Comparison of ENCODE assay signal across 1 cellular context in the genomic region with DNA sequence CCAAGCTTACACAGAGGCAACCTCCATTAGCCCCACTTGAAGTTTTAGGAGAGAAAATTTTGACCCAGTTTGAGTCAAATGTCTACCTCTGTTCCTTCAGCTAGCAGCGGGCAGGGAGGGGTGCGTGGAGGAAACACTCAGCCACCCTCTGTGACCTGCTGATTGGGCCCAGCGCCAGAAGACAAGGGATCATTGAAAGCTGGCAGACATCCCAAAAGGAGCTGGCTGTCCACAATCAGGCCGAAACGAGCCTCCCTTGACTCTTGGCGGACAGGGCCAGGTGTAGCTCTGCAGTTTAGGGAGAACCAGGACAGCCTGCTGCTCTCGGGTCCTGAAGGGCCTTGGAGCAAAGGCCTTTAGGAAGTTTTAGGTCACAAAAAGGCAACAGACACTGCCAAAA.
TF ChIP-seq lines count a peak whose summit lies in the region.

No MANE protein-coding gene starts in this region.

TF ChIP-seq in GM23338, 12 proteins besides CTCF, POLR2A, EP300 and RAD21 (continued from another document):
- TF ChIP-seq, protein P1, sequence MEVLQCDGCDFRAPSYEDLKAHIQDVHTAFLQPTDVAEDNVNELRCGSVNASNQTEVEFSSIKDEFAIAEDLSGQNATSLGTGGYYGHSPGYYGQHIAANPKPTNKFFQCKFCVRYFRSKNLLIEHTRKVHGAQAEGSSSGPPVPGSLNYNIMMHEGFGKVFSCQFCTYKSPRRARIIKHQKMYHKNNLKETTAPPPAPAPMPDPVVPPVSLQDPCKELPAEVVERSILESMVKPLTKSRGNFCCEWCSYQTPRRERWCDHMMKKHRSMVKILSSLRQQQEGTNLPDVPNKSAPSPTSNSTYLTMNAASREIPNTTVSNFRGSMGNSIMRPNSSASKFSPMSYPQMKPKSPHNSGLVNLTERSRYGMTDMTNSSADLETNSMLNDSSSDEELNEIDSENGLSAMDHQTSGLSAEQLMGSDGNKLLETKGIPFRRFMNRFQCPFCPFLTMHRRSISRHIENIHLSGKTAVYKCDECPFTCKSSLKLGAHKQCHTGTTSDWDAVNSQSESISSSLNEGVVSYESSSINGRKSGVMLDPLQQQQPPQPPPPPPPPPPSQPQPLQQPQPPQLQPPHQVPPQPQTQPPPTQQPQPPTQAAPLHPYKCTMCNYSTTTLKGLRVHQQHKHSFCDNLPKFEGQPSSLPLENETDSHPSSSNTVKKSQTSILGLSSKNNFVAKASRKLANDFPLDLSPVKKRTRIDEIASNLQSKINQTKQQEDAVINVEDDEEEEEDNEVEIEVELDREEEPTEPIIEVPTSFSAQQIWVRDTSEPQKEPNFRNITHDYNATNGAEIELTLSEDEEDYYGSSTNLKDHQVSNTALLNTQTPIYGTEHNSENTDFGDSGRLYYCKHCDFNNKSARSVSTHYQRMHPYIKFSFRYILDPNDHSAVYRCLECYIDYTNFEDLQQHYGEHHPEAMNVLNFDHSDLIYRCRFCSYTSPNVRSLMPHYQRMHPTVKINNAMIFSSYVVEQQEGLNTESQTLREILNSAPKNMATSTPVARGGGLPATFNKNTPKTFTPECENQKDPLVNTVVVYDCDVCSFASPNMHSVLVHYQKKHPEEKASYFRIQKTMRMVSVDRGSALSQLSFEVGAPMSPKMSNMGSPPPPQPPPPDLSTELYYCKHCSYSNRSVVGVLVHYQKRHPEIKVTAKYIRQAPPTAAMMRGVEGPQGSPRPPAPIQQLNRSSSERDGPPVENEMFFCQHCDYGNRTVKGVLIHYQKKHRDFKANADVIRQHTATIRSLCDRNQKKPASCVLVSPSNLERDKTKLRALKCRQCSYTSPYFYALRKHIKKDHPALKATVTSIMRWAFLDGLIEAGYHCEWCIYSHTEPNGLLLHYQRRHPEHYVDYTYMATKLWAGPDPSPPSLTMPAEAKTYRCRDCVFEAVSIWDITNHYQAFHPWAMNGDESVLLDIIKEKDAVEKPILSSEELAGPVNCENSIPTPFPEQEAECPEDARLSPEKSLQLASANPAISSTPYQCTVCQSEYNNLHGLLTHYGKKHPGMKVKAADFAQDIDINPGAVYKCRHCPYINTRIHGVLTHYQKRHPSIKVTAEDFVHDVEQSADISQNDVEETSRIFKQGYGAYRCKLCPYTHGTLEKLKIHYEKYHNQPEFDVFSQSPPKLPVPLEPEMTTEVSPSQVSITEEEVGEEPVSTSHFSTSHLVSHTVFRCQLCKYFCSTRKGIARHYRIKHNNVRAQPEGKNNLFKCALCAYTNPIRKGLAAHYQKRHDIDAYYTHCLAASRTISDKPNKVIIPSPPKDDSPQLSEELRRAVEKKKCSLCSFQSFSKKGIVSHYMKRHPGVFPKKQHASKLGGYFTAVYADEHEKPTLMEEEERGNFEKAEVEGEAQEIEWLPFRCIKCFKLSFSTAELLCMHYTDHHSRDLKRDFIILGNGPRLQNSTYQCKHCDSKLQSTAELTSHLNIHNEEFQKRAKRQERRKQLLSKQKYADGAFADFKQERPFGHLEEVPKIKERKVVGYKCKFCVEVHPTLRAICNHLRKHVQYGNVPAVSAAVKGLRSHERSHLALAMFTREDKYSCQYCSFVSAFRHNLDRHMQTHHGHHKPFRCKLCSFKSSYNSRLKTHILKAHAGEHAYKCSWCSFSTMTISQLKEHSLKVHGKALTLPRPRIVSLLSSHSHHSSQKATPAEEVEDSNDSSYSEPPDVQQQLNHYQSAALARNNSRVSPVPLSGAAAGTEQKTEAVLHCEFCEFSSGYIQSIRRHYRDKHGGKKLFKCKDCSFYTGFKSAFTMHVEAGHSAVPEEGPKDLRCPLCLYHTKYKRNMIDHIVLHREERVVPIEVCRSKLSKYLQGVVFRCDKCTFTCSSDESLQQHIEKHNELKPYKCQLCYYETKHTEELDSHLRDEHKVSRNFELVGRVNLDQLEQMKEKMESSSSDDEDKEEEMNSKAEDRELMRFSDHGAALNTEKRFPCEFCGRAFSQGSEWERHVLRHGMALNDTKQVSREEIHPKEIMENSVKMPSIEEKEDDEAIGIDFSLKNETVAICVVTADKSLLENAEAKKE (CRISPR knock-in tag; IDR thresholded peaks at IDR 0.05), result no peak
- TF ChIP-seq STAT1 (IDR thresholded peaks at IDR 0.05; ENCODE audit: unreplicated experiment), result no peak
- TF ChIP-seq, protein P2, sequence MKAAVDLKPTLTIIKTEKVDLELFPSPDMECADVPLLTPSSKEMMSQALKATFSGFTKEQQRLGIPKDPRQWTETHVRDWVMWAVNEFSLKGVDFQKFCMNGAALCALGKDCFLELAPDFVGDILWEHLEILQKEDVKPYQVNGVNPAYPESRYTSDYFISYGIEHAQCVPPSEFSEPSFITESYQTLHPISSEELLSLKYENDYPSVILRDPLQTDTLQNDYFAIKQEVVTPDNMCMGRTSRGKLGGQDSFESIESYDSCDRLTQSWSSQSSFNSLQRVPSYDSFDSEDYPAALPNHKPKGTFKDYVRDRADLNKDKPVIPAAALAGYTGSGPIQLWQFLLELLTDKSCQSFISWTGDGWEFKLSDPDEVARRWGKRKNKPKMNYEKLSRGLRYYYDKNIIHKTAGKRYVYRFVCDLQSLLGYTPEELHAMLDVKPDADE (IDR thresholded peaks at IDR 0.05), result no peak
- TF ChIP-seq, protein P3, sequence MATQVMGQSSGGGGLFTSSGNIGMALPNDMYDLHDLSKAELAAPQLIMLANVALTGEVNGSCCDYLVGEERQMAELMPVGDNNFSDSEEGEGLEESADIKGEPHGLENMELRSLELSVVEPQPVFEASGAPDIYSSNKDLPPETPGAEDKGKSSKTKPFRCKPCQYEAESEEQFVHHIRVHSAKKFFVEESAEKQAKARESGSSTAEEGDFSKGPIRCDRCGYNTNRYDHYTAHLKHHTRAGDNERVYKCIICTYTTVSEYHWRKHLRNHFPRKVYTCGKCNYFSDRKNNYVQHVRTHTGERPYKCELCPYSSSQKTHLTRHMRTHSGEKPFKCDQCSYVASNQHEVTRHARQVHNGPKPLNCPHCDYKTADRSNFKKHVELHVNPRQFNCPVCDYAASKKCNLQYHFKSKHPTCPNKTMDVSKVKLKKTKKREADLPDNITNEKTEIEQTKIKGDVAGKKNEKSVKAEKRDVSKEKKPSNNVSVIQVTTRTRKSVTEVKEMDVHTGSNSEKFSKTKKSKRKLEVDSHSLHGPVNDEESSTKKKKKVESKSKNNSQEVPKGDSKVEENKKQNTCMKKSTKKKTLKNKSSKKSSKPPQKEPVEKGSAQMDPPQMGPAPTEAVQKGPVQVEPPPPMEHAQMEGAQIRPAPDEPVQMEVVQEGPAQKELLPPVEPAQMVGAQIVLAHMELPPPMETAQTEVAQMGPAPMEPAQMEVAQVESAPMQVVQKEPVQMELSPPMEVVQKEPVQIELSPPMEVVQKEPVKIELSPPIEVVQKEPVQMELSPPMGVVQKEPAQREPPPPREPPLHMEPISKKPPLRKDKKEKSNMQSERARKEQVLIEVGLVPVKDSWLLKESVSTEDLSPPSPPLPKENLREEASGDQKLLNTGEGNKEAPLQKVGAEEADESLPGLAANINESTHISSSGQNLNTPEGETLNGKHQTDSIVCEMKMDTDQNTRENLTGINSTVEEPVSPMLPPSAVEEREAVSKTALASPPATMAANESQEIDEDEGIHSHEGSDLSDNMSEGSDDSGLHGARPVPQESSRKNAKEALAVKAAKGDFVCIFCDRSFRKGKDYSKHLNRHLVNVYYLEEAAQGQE (IDR thresholded peaks at IDR 0.05; ENCODE audit: unreplicated experiment), result no peak
